In genomic region chr3:98388147-98388546, GRCh38 we compare ENCODE assay signal across 26 cellular contexts. TPM values are rescaled to one million over a fixed set of nuclear protein-coding genes. Genes with fewer than 3 reads are reported as not detected.
DNase-seq lines count a peak whose midpoint lies in the region; ATAC-seq, FAIRE-seq and TF ChIP-seq lines count a peak whose summit lies in the region.
"Had no signal": no experiment of that assay in that cellular context is flagged by ENCODE, and none has a peak within 500 bp of the region (broad histone marks: within the 10 kb centered on the region; RNA-seq: fewer than 3 reads in every experiment).

No MANE protein-coding gene starts in this region.

- H3K36me3 ChIP-seq in bronchial epithelial cell (ENCODE audit: control insufficient read depth, insufficient read depth, low read length) (no peaks in the 10 kb centered on the region), spleen (no peaks in the 10 kb centered on the region)
- H3K36me3 ChIP-seq: BE2C; BLaER1 treated with 17β-estradiol and CSF1 and Interleukin-3, amounts not matched to agents 10 nM and 100 nM; HAP-1 had no signal

- intact Hi-C loops in spleen (cut with DNase I; ENCODE audit: low total_unique reads), result no loop called here

- H3K27me3 ChIP-seq in bronchial epithelial cell (ENCODE audit: control insufficient read depth, insufficient read depth, low read length) (no peaks in the 10 kb centered on the region), foreskin keratinocyte (no peaks in the 10 kb centered on the region), spleen (replicated peaks in 1 of 7) (no peaks in the 10 kb centered on the region)
- H3K27me3 ChIP-seq: BLaER1 treated with 17β-estradiol and CSF1 and Interleukin-3, amounts not matched to agents 10 nM and 100 nM had no signal

- no peak for FAIRE-seq in bronchial epithelial cell (lab: Jason Lieb, UNC)
- FAIRE-seq: A549, D721Med, GM12891, GM18507, H54 had no signal

- TF ChIP-seq CTCF in bronchial epithelial cell (IDR thresholded peaks at IDR 0.05; ENCODE audit: insufficient read depth, low read length, severe bottlenecking), result no peak
- no peak for TF ChIP-seq CTCF in foreskin keratinocyte (conservative IDR thresholded peaks at IDR 0.05)
- no peak for TF ChIP-seq CTCF in spleen (IDR thresholded peaks at IDR 0.05 in 8 of 11, conservative IDR thresholded peaks at IDR 0.05 in 3 of 11)

- H3K4me1 ChIP-seq in foreskin keratinocyte (no peaks in the 10 kb centered on the region), spleen (no peaks in the 10 kb centered on the region)
- H3K4me1 ChIP-seq: A549; BE2C; BLaER1 treated with 17β-estradiol and CSF1 and Interleukin-3, amounts not matched to agents 10 nM and 100 nM; HAP-1 had no signal

- H3K9me3 ChIP-seq in spleen, result no peaks in the 10 kb centered on the region
- H3K9me3 ChIP-seq: A549; BE2C; BLaER1 treated with 17β-estradiol and CSF1 and Interleukin-3, amounts not matched to agents 10 nM and 100 nM; HAP-1 had no signal

- peak; percentile 51 for DNase-seq in HPDE6-E6E7 (ENCODE audit: extremely low spot score)
- peak; percentile 78 for DNase-seq in bronchial epithelial cell (ENCODE audit: low read depth)
- DNase-seq in foreskin keratinocyte, result peak; percentile 37 to 56
- DNase-seq in SIG-M5 (lab: John Stamatoyannopoulos, UW), result no peak
- no peak for DNase-seq in spleen
- DNase-seq in NCI-H187 (lab: John Stamatoyannopoulos, UW), result no peak
- DNase-seq: 8988T; ACHN; AML-193; BE2C; CD4-positive, alpha-beta T cell; CD8-positive, alpha-beta memory T cell; DMS 273 treated with DMSO at 0.1 percent for 48 hours; DMS79; EL; GF-D8; GOT3; HFFc6 had no signal

- WGBS in spleen, 5 donors, result 87 to 92% (median 90%) methylated on average over 2 of the region's 2 CpGs

- H3K4me3 ChIP-seq in bronchial epithelial cell (ENCODE audit: low read depth, low read length) (no peak overlapping the region), spleen (no peak overlapping the region)
- H3K4me3 ChIP-seq: A549; BLaER1 treated with 17β-estradiol and CSF1 and Interleukin-3, amounts not matched to agents 10 nM and 100 nM; HAP-1 had no signal

- TF ChIP-seq POLR2A in spleen (IDR thresholded peaks at IDR 0.05), result no peak

- peak; percentile 72 for ATAC-seq in foreskin keratinocyte
- ATAC-seq: A549 had no signal

- no peak overlapping the region for H3K27ac ChIP-seq in foreskin keratinocyte
- no peak overlapping the region for H3K27ac ChIP-seq in spleen
- H3K27ac ChIP-seq: A549; BLaER1 treated with 17β-estradiol and CSF1 and Interleukin-3, amounts not matched to agents 10 nM and 100 nM had no signal

RNA-seq across cellular contexts. Expression of gene OR5K3, which starts 2.3 kb away (rescaled TPM):
- not detected in 2 replicates for total RNA-seq in bronchial epithelial cell
- not detected in 2 replicates for total RNA-seq in foreskin keratinocyte
- polyA plus RNA-seq in foreskin keratinocyte, result not detected in 2 replicates
- total RNA-seq in spleen, result not detected
- polyA plus RNA-seq in spleen, result not detected
- total RNA-seq: CD4-positive, alpha-beta T cell; CD8-positive, alpha-beta memory T cell; HFFc6 had no signal
- polyA plus RNA-seq: A549; CD14-positive monocyte; CD8-positive, alpha-beta memory T cell had no signal

RNA-seq across cellular contexts. Expression of gene OR5K4, which starts 34.5 kb away (rescaled TPM):
- total RNA-seq in bronchial epithelial cell (not detected in 2 replicates), foreskin keratinocyte (not detected in 2 replicates), spleen (not detected)
- polyA plus RNA-seq in foreskin keratinocyte (not detected in 2 replicates), spleen (not detected)
- total RNA-seq: CD4-positive, alpha-beta T cell; CD8-positive, alpha-beta memory T cell; HFFc6 had no signal
- polyA plus RNA-seq: A549; CD14-positive monocyte; CD8-positive, alpha-beta memory T cell had no signal

Comparison
In these comparisons a context has a peak if more than half of its experiments do, and no peak if none do; other contexts are left out.
1. DNase-seq: peak in HPDE6-E6E7 (single experiment), bronchial epithelial cell (single experiment) and foreskin keratinocyte (2 of 2); none in SIG-M5 (single experiment), spleen (single experiment) and NCI-H187 (0 of 2).